ENCODE assay signal across 8 cellular contexts in the genomic region with DNA sequence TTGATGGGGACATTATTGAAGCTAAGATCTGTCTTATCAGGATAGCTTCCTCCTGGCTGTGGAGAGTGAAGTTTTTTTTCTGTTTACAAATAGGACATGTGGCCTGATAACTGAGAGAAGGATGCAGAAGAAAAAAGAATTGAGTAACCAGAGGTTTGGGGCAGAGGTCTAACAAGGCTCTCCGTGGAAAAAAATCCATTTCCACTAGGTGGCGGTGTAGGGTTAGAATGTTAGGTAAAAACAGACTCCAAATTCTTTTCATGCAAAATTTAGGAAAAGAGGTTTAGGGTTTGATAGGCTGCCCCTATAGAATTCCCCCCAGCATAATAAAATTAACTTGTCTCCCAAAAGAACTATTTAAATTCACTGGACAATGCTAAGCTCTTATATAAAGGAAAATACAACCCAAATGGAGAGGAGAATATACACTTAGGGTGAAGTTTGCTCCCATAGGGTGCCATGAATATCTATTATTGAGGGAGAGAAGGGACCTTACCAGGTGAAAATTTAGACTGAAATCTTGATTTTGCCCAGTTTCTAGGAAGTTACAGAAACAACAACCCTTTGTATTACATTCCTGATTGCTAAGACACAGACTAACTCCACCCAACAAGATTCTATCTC.
DNase-seq lines count a peak whose midpoint lies in the region; ATAC-seq and TF ChIP-seq lines count a peak whose summit lies in the region.

No MANE protein-coding gene starts in this region.

- no peaks in the 10 kb centered on the region for H4K20me1 ChIP-seq in PC-9 (ENCODE audit: insufficient read depth)

- POLR2A ChIA-PET in PC-9 (lab: Charles Lee; ENCODE audit: unreplicated experiment), result no interaction called here

- H3K27ac ChIP-seq in PC-9, result no peak overlapping the region
- H3K27ac ChIP-seq in psoas muscle, result no peak overlapping the region

- 17 to 37% (median 30%) methylated on average over 2 of the region's 2 CpGs for WGBS in psoas muscle, 3 donors

- H3K4me3 ChIP-seq in PC-9 (no peak overlapping the region), psoas muscle (no peak overlapping the region)

- CTCF ChIA-PET in PC-9 (lab: Charles Lee), result interaction anchor here (0.6 kb wide), 1 partner anchor 292 kb away, joined by 3 read pairs; no protein-coding TSS in a partner anchor

- H2AFZ ChIP-seq in PC-9, result no peak overlapping the region

- ATAC-seq in psoas muscle (no peak), HG03520 (IDR thresholded peaks at IDR 0.05; ENCODE audit: unreplicated experiment) (no peak)

- H3F3A ChIP-seq in PC-9 (ENCODE audit: insufficient read depth, low read depth), result no peaks in the 10 kb centered on the region

- H3K4me2 ChIP-seq in PC-9, result no peak overlapping the region

- TF ChIP-seq POLR2A in erythroblast (IDR thresholded peaks at IDR 0.05; ENCODE audit: low read length), result no peak

- intact Hi-C loops in PC-9 (cut with micrococcal nuclease; ENCODE audit: unreplicated experiment) (loop anchor here (5.0 to 10.0 kb wide), 3 partner anchors 435 to 1492 kb away; no protein-coding TSS in a partner anchor), psoas muscle (cut with DNase I) (no loop called here)

- H3K27me3 ChIP-seq in PC-9 (ENCODE audit: insufficient read depth, low read depth) (no peaks in the 10 kb centered on the region), psoas muscle (ENCODE audit: insufficient read depth in 3 of 3, low read length in 2 of 3) (no peaks in the 10 kb centered on the region)

- no peaks in the 10 kb centered on the region for H3K36me3 ChIP-seq in PC-9 (ENCODE audit: low read depth)
- no peaks in the 10 kb centered on the region for H3K36me3 ChIP-seq in psoas muscle (ENCODE audit: insufficient read depth in 1 of 2, low read depth in 1 of 2)

- no peaks in the 10 kb centered on the region for H3K79me2 ChIP-seq in PC-9 (ENCODE audit: low read depth)

- TF ChIP-seq CTCF in PC-9 (conservative IDR thresholded peaks at IDR 0.05) (peak; percentile 78), psoas muscle (IDR thresholded peaks at IDR 0.05) (peak; percentile 40)

- H3K9me2 ChIP-seq in PC-9 (ENCODE audit: insufficient read depth), result no peaks in the 10 kb centered on the region

- no peaks in the 10 kb centered on the region for H3K9me3 ChIP-seq in PC-9 (ENCODE audit: insufficient read depth, low read depth)
- no peaks in the 10 kb centered on the region for H3K9me3 ChIP-seq in psoas muscle

- BruUV-seq in PC-9 (replicated peaks; lab: Mats Ljungman, UMichigan), result no TSS peak

- DNase-seq in stimulated activated CD4-positive, alpha-beta T cell treated with anti-CD3 and anti-CD28 coated beads, Interleukin-2, amount 100 ng/mL, for 48 hours, result peak; percentile 19 to 34
- DNase-seq in stimulated activated CD4-positive, alpha-beta T cell treated with anti-CD3 and anti-CD28 coated beads, Interleukin-4, amount 100 ng/mL, for 4 hours, result no peak
- DNase-seq in HPDE6-E6E7 (ENCODE audit: extremely low spot score) (peak; percentile 23), PC-9 (peak in 1 of 2 experiments; percentile 39), erythroblast (lab: John Stamatoyannopoulos, UW) (peak; percentile 16 to 58), psoas muscle (no peak), GM19240 (ENCODE audit: insufficient read length, low spot score) (no peak)

- H3K4me1 ChIP-seq in PC-9 (replicated peaks; ENCODE audit: insufficient read depth) (no peaks in the 10 kb centered on the region), psoas muscle (no peaks in the 10 kb centered on the region)

Comparison
In these comparisons a context has a peak if more than half of its experiments do, and no peak if none do; other contexts are left out.
1. DNase-seq: peak in stimulated activated CD4-positive, alpha-beta T cell treated with anti-CD3 and anti-CD28 coated beads, Interleukin-2, amount 100 ng/mL, for 48 hours (2 of 2), HPDE6-E6E7 (single experiment) and erythroblast (2 of 2); none in stimulated activated CD4-positive, alpha-beta T cell treated with anti-CD3 and anti-CD28 coated beads, Interleukin-4, amount 100 ng/mL, for 4 hours (0 of 2), psoas muscle (0 of 2) and GM19240 (single experiment).